ENCODE assay signal across 7 cellular contexts in genomic region chrY:24098997-24099396, GRCh38. TPM values are rescaled to one million over a fixed set of nuclear protein-coding genes. Genes with fewer than 3 reads are reported as not detected.
"Had no signal": no experiment of that assay in that cellular context is flagged by ENCODE, and none has a peak within 500 bp of the region (broad histone marks: within the 10 kb centered on the region; RNA-seq: fewer than 3 reads in every experiment).

No MANE protein-coding gene starts in this region.

RNA-seq across cellular contexts. Expression of gene CDY1B, which starts 51.2 kb away (rescaled TPM):
- total RNA-seq: GM23248, GM23338, H1, H4, H7, H9, HFFc6 had no signal
